In the genomic region with DNA sequence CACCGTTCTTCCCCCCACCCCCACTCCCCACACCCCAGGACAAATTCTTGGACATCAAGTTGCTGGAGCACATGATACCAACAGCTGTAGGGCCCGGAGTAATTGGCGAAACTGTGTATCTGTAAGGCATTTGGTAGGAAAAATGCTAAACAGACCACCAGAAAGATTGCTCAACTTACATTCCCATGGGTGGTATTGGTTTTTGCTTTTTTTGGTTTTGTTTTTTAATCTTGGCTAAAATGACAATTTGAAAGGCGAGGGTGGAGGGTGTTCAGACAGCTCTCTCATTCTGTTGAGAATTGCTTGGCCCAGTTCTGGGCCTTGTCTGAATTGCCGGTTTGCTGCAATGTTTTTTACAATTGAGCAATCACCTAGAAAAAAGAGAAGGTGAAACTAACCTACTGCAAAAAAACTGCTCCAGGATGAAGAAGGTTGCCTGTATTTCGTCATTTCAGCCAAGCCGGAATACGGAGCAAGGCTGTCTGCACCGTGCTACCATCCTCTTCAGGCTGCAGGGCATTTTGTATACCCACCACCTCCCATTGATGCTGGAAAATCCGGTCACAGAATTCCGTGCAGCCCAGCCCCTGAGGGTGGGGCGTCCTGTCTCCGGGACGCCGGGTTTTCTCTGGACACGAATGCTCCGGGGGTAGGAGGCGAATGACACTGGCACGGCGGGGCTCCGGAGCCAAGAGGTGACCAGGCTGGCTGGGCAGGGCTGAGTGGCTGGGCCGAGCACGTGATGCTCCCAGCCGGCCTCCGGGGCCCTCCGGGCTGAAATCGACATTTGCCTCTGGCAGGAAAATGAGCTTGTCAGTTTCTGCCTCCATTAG, we compare ENCODE assay signal across 2 cellular contexts.
A peak's percentile ranks its signal among the peaks of the same experiment; 100 is the strongest.
TF ChIP-seq lines count a peak whose summit lies in the region.

A gene (plus strand): TSS at position 777 of the 833 bp plus-strand sequence. CDS start 28,058 bp downstream, outside the sequence.

TF ChIP-seq in HEK293T, 16 proteins besides CTCF, POLR2A, EP300 and RAD21 (continued from another document):
- TF ChIP-seq BHLHE40 (IDR thresholded peaks at IDR 0.05; ENCODE audit: borderline replicate concordance) (no peak), LEF1 (IDR thresholded peaks at IDR 0.05; ENCODE audit: borderline replicate concordance) (no peak), CTBP1 (IDR thresholded peaks at IDR 0.05; ENCODE audit: borderline replicate concordance) (no peak), ARNT (IDR thresholded peaks at IDR 0.05) (no peak), HDGF (IDR thresholded peaks at IDR 0.05; ENCODE audit: borderline replicate concordance) (no peak), NFRKB (IDR thresholded peaks at IDR 0.05) (no peak)
- TF ChIP-seq, protein P1, sequence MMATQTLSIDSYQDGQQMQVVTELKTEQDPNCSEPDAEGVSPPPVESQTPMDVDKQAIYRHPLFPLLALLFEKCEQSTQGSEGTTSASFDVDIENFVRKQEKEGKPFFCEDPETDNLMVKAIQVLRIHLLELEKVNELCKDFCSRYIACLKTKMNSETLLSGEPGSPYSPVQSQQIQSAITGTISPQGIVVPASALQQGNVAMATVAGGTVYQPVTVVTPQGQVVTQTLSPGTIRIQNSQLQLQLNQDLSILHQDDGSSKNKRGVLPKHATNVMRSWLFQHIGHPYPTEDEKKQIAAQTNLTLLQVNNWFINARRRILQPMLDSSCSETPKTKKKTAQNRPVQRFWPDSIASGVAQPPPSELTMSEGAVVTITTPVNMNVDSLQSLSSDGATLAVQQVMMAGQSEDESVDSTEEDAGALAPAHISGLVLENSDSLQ (IDR thresholded peaks at IDR 0.05): no peak

TF ChIP-seq in GM12878, 131 proteins besides CTCF, POLR2A, EP300 and RAD21 (continued from another document):
- no peak for TF ChIP-seq EGR1 (IDR thresholded peaks at IDR 0.05; ENCODE audit: borderline replicate concordance in 1 of 2, low read depth in 2 of 2, low read length in 2 of 2)
- peak; percentile 63; the same call in 1 of the 2 replicates for TF ChIP-seq RAD51 (IDR thresholded peaks at IDR 0.05)
- no peak for TF ChIP-seq STAT1 (conservative IDR thresholded peaks at IDR 0.05)
- TF ChIP-seq PML (IDR thresholded peaks at IDR 0.05; ENCODE audit: low read length): no peak
- no peak for TF ChIP-seq MEF2B (IDR thresholded peaks at IDR 0.05; ENCODE audit: partially characterized antibody, poor library complexity, severe bottlenecking)
- TF ChIP-seq, protein P2, sequence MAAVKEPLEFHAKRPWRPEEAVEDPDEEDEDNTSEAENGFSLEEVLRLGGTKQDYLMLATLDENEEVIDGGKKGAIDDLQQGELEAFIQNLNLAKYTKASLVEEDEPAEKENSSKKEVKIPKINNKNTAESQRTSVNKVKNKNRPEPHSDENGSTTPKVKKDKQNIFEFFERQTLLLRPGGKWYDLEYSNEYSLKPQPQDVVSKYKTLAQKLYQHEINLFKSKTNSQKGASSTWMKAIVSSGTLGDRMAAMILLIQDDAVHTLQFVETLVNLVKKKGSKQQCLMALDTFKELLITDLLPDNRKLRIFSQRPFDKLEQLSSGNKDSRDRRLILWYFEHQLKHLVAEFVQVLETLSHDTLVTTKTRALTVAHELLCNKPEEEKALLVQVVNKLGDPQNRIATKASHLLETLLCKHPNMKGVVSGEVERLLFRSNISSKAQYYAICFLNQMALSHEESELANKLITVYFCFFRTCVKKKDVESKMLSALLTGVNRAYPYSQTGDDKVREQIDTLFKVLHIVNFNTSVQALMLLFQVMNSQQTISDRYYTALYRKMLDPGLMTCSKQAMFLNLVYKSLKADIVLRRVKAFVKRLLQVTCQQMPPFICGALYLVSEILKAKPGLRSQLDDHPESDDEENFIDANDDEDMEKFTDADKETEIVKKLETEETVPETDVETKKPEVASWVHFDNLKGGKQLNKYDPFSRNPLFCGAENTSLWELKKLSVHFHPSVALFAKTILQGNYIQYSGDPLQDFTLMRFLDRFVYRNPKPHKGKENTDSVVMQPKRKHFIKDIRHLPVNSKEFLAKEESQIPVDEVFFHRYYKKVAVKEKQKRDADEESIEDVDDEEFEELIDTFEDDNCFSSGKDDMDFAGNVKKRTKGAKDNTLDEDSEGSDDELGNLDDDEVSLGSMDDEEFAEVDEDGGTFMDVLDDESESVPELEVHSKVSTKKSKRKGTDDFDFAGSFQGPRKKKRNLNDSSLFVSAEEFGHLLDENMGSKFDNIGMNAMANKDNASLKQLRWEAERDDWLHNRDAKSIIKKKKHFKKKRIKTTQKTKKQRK (IDR thresholded peaks at IDR 0.05; ENCODE audit: low read depth, low read length): no peak
- TF ChIP-seq, protein P3, sequence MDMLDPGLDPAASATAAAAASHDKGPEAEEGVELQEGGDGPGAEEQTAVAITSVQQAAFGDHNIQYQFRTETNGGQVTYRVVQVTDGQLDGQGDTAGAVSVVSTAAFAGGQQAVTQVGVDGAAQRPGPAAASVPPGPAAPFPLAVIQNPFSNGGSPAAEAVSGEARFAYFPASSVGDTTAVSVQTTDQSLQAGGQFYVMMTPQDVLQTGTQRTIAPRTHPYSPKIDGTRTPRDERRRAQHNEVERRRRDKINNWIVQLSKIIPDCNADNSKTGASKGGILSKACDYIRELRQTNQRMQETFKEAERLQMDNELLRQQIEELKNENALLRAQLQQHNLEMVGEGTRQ (IDR thresholded peaks at IDR 0.05; ENCODE audit: borderline replicate concordance, low read depth, low read length): no peak; the same call in 1 of the 2 replicates
- TF ChIP-seq, protein P4, sequence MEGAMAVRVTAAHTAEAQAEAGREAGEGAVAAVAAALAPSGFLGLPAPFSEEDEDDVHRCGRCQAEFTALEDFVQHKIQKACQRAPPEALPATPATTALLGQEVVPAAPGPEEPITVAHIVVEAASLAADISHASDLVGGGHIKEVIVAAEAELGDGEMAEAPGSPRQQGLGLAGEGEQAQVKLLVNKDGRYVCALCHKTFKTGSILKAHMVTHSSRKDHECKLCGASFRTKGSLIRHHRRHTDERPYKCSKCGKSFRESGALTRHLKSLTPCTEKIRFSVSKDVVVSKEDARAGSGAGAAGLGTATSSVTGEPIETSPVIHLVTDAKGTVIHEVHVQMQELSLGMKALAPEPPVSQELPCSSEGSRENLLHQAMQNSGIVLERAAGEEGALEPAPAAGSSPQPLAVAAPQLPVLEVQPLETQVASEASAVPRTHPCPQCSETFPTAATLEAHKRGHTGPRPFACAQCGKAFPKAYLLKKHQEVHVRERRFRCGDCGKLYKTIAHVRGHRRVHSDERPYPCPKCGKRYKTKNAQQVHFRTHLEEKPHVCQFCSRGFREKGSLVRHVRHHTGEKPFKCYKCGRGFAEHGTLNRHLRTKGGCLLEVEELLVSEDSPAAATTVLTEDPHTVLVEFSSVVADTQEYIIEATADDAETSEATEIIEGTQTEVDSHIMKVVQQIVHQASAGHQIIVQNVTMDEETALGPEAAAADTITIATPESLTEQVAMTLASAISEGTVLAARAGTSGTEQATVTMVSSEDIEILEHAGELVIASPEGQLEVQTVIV (IDR thresholded peaks at IDR 0.05; ENCODE audit: borderline replicate concordance, partially characterized antibody): no peak
- TF ChIP-seq BHLHE40 (IDR thresholded peaks at IDR 0.05; ENCODE audit: borderline replicate concordance in 1 of 2, low read depth in 2 of 2, low read length in 1 of 2): peak in 1 of 2 experiments; percentile 60; a peak in 1 of 4 replicates
TF ChIP-seq in GM12878: peak in this region for 3.
